Comparison of ENCODE assay signal across 8 cellular contexts in the genomic region with DNA sequence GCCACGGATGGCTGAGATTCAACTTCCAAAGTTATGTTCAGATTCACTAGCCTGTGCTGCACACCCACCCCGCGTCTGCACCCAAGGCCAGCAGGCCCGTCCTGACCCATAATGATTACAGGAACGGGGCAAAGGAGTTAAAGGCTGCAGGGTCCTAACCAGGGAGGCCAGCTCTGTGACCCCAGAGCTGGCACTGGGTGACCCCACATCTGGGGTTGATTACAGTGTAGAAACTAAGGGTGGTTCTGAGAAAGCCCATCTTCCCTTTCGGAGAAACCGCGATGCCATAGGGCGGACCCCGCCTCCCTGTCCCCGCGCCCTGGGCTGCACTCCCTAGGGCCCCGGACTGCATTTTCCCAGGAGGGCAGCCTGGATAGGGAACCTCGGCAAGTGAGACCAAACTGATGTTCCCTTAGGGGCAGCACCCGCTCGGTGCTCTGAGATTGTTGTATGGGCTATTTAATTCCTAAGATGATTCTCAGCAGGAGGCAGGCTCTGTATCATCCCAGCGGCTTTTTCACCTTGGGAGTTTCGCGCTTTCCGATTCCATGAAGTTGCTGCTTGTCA. TPM values are rescaled to one million over a fixed set of nuclear protein-coding genes. Genes with fewer than 3 reads are reported as not detected.
DNase-seq lines count a peak whose midpoint lies in the region; ATAC-seq and TF ChIP-seq lines count a peak whose summit lies in the region.

No MANE protein-coding gene starts in this region.

- peaks cover 9% of the 10 kb centered on the region for H3K9me3 Mint-ChIP-seq in HFFc6
- H3K9me3 Mint-ChIP-seq in activated CD8-positive, alpha-beta T cell treated with anti-CD3 and anti-CD28 coated beads for 36 hours, result no peaks in the 10 kb centered on the region
- peaks cover 4% of the 10 kb centered on the region in 2 donors for H3K9me3 Mint-ChIP-seq in stimulated activated naive B cell treated with anti-CD40 and anti-IgM and Interleukin-4, amounts not matched to agents 10 μg/mL and 1 μg/mL and 100 μg/mL, for 72 hours

- WGBS in iPS DF 6.9 (ENCODE audit: insufficient coverage, insufficient read length), result no CpG with 5 or more reads among the region's 20 CpGs

- intact Hi-C loops in activated CD8-positive, alpha-beta T cell treated with anti-CD3 and anti-CD28 coated beads for 36 hours (cut with micrococcal nuclease), result no loop called here

- CTCF ChIA-PET in activated CD8-positive, alpha-beta T cell treated with anti-CD3 and anti-CD28 coated beads for 36 hours (lab: Charles Lee), result no interaction called here

- H3K9me3 ChIP-seq in iPS DF 6.9 (ENCODE audit: control insufficient read depth, insufficient read depth, low read length), result no peaks in the 10 kb centered on the region

- no peak overlapping the region for H3K27ac ChIP-seq in iPS DF 6.9 (ENCODE audit: low read length)

- no peaks in the 10 kb centered on the region for H3K27me3 Mint-ChIP-seq in HFFc6 (ENCODE audit: insufficient read depth)
- H3K27me3 Mint-ChIP-seq in activated CD8-positive, alpha-beta T cell treated with anti-CD3 and anti-CD28 coated beads for 36 hours, result peaks cover 8% of the 10 kb centered on the region
- H3K27me3 Mint-ChIP-seq in stimulated activated naive B cell treated with anti-CD40 and anti-IgM and Interleukin-4, amounts not matched to agents 10 μg/mL and 1 μg/mL and 100 μg/mL, for 72 hours, result peaks cover 15 to 42% of the 10 kb centered on the region in 2 donors

- H3K4me3 ChIP-seq in iPS DF 6.9 (ENCODE audit: low read length), result peak overlapping the region; percentile 37; the same call in 1 of the 2 replicates

- no peaks in the 10 kb centered on the region for H3K36me3 ChIP-seq in iPS DF 6.9 (ENCODE audit: control insufficient read depth, insufficient read depth, low read length)

- peaks cover 4% of the 10 kb centered on the region; the same call in 1 of the 2 replicates for H3K36me3 Mint-ChIP-seq in HFFc6 (ENCODE audit: low read depth)
- no peaks in the 10 kb centered on the region for H3K36me3 Mint-ChIP-seq in activated CD8-positive, alpha-beta T cell treated with anti-CD3 and anti-CD28 coated beads for 36 hours (ENCODE audit: low read depth)
- no peaks in the 10 kb centered on the region for H3K36me3 Mint-ChIP-seq in stimulated activated naive B cell treated with anti-CD40 and anti-IgM and Interleukin-4, amounts not matched to agents 10 μg/mL and 1 μg/mL and 100 μg/mL, for 72 hours

- no peak overlapping the region for H3K27ac Mint-ChIP-seq in HFFc6
- peak overlapping the region; percentile 53 for H3K27ac Mint-ChIP-seq in activated CD8-positive, alpha-beta T cell treated with anti-CD3 and anti-CD28 coated beads for 36 hours
- H3K27ac Mint-ChIP-seq in stimulated activated naive B cell treated with anti-CD40 and anti-IgM and Interleukin-4, amounts not matched to agents 10 μg/mL and 1 μg/mL and 100 μg/mL, for 72 hours, result peak overlapping the region; percentile 75

- POLR2A ChIA-PET in activated CD8-positive, alpha-beta T cell treated with anti-CD3 and anti-CD28 coated beads for 36 hours (lab: Charles Lee), result interaction anchor here (0.8 kb wide), 1 partner anchor 98 kb away, joined by 3 read pairs; no protein-coding TSS in a partner anchor

- H3K4me1 ChIP-seq in iPS DF 6.9 (ENCODE audit: control insufficient read depth, insufficient read depth, low read length), result peaks cover 4% of the 10 kb centered on the region; the same call in 1 of the 2 replicates

- no peaks in the 10 kb centered on the region for H3K4me1 Mint-ChIP-seq in HFFc6 (ENCODE audit: low read depth)
- H3K4me1 Mint-ChIP-seq in activated CD8-positive, alpha-beta T cell treated with anti-CD3 and anti-CD28 coated beads for 36 hours (ENCODE audit: low read depth), result peaks cover 10% of the 10 kb centered on the region
- H3K4me1 Mint-ChIP-seq in stimulated activated naive B cell treated with anti-CD40 and anti-IgM and Interleukin-4, amounts not matched to agents 10 μg/mL and 1 μg/mL and 100 μg/mL, for 72 hours, result peaks cover 3 to 16% of the 10 kb centered on the region in 2 donors

- no peak for DNase-seq in HFFc6
- DNase-seq in activated CD8-positive, alpha-beta T cell treated with anti-CD3 and anti-CD28 coated beads for 36 hours, result no peak
- DNase-seq in iPS DF 6.9 (ENCODE audit: low read depth, low spot score), result no peak
- no peak for DNase-seq in stimulated activated naive B cell treated with anti-CD40 and anti-IgM and Interleukin-4, amounts not matched to agents 10 μg/mL and 1 μg/mL and 100 μg/mL, for 72 hours
- no peak for DNase-seq in OCI-M2 (lab: John Stamatoyannopoulos, UW; ENCODE audit: unreplicated experiment)
- DNase-seq in epidermal melanocyte (ENCODE audit: insufficient read length, low spot score), result no peak
- no peak for DNase-seq in NCI-H2029 treated with DMSO at 0.1 percent for 48 hours (lab: John Stamatoyannopoulos, UW)

- no peak for ATAC-seq in activated CD8-positive, alpha-beta T cell treated with anti-CD3 and anti-CD28 coated beads for 36 hours
- no peak for ATAC-seq in stimulated activated naive B cell treated with anti-CD40 and anti-IgM and Interleukin-4, amounts not matched to agents 10 μg/mL and 1 μg/mL and 100 μg/mL, for 72 hours (replicated peaks)
- ATAC-seq in GM18502 (IDR thresholded peaks at IDR 0.05; ENCODE audit: poor library complexity, unreplicated experiment), result no peak

- H3K27me3 ChIP-seq in iPS DF 6.9 (ENCODE audit: control insufficient read depth, insufficient read depth, low read length), result peaks cover 2% of the 10 kb centered on the region; the same call in 1 of the 2 replicates

- TF ChIP-seq CTCF in HFFc6 (IDR thresholded peaks at IDR 0.05), result no peak
- TF ChIP-seq CTCF in activated CD8-positive, alpha-beta T cell treated with anti-CD3 and anti-CD28 coated beads for 36 hours (IDR thresholded peaks at IDR 0.05), result no peak

- peak overlapping the region; percentile 10; the same call in 1 of the 2 replicates for H3K4me3 Mint-ChIP-seq in HFFc6
- peak overlapping the region; percentile 70 for H3K4me3 Mint-ChIP-seq in activated CD8-positive, alpha-beta T cell treated with anti-CD3 and anti-CD28 coated beads for 36 hours
- H3K4me3 Mint-ChIP-seq in stimulated activated naive B cell treated with anti-CD40 and anti-IgM and Interleukin-4, amounts not matched to agents 10 μg/mL and 1 μg/mL and 100 μg/mL, for 72 hours, result peak overlapping the region; percentile 78 to 82

RNA-seq across cellular contexts. Expression of a gene that starts 2.2 kb away (rescaled TPM):
- total RNA-seq in HFFc6 (2021; fragmentation: NEBNext Ultra II Directional; extraction: Animal tissue kit (Norgen Biotek cat#: 25700)), result not detected
- total RNA-seq in activated CD8-positive, alpha-beta T cell treated with anti-CD3 and anti-CD28 coated beads for 36 hours, result not detected

RNA-seq across cellular contexts. Expression of a gene that starts 28.6 kb away (rescaled TPM):
- total RNA-seq in HFFc6 (2021; fragmentation: NEBNext Ultra II Directional; extraction: Animal tissue kit (Norgen Biotek cat#: 25700)), result not detected
- total RNA-seq in activated CD8-positive, alpha-beta T cell treated with anti-CD3 and anti-CD28 coated beads for 36 hours, result not detected

Comparison
In these comparisons a context has a peak if more than half of its experiments do, and no peak if none do; other contexts are left out.
1. H3K4me3 Mint-ChIP-seq: peak in every context shown above with its lines; median percentile 80 in stimulated activated naive B cell treated with anti-CD40 and anti-IgM and Interleukin-4, amounts not matched to agents 10 μg/mL and 1 μg/mL and 100 μg/mL, for 72 hours; 70 in activated CD8-positive, alpha-beta T cell treated with anti-CD3 and anti-CD28 coated beads for 36 hours; 10 in HFFc6.